ENCODE assay signal across 1 cellular context in the genomic region with DNA sequence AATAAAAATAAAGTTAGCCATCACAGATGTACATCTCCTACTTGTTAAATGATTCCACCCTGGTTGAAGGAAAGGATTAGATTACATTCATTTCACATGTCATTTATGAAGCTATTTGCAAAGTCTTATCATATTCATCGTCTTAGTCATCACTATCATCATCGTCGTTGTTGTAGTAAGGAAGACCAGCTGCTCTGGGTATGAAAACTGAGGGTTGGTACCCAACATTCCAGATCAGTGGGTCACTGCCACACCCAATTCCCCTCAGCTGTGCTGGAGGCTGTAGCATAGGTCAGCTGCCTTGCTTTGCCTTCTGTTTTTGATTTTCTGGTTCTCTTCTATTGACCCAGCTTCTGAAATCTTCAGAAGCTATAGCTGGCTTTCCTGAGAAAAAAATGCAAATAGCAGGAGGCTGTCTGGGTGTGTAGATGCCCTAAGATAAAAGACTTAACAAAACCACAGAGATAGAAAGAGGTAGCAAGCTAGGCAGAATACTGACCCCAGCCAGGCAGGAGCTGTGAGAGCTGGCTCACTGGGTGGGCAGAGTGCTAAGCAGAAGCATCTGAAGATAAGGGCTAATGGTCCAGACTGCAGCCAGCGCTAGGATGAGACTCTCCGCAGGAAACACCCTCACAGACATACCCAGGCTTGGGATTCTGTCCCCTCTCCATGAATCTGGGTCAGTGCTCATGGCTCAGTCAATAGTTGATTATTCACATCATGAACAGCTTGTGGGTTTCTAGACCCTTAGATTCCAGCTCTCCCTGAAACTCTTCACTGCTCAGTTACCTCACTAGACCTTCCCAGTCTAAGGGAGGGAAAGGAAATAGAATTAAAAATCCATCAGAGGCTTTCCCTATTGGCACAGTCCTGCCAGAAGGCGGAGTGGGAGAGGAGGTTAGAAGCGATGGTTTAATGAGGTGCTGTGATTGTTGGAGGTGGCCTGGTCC.
TF ChIP-seq lines count a peak whose summit lies in the region.

No MANE protein-coding gene starts in this region.

TF ChIP-seq in HepG2, 621 proteins besides CTCF, POLR2A, EP300 and RAD21 (continued from another document):
- TF ChIP-seq, protein P1, sequence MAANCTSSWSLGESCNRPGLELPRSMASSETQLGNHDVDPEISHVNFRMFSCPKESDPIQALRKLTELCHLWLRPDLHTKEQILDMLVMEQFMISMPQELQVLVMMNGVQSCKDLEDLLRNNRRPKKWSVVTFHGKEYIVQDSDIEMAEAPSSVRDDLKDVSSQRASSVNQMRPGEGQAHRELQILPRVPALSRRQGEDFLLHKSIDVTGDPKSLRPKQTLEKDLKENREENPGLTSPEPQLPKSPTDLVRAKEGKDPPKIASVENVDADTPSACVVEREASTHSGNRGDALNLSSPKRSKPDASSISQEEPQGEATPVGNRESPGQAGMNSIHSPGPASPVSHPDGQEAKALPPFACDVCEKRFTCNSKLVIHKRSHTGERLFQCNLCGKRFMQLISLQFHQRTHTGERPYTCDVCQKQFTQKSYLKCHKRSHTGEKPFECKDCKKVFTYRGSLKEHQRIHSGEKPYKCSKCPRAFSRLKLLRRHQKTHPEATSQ (CRISPR knock-in tag; IDR thresholded peaks at IDR 0.05; ENCODE audit: borderline replicate concordance): no peak
- no peak for TF ChIP-seq MIXL1 (CRISPR knock-in tag; IDR thresholded peaks at IDR 0.05)
- TF ChIP-seq BHLHE40 (IDR thresholded peaks at IDR 0.05; ENCODE audit: low read length): no peak
- TF ChIP-seq ZNF572 (CRISPR knock-in tag; IDR thresholded peaks at IDR 0.05): no peak
- no peak for TF ChIP-seq CREB1 (IDR thresholded peaks at IDR 0.05)
- no peak for TF ChIP-seq CREB1 (CRISPR knock-in tag; IDR thresholded peaks at IDR 0.05)
- no peak for TF ChIP-seq MEF2D (CRISPR knock-in tag; IDR thresholded peaks at IDR 0.05)
- TF ChIP-seq MBNL3 (CRISPR knock-in tag; conservative IDR thresholded peaks at IDR 0.05): no peak
- TF ChIP-seq KLF15 (CRISPR knock-in tag; IDR thresholded peaks at IDR 0.05; ENCODE audit: borderline replicate concordance): no peak
- no peak for TF ChIP-seq CBX2 (IDR thresholded peaks at IDR 0.05; ENCODE audit: low read depth, low read length)
- TF ChIP-seq CBX2 (CRISPR knock-in tag; IDR thresholded peaks at IDR 0.05; ENCODE audit: low read depth): no peak
- no peak for TF ChIP-seq MED8 (CRISPR knock-in tag; IDR thresholded peaks at IDR 0.05; ENCODE audit: insufficient replicate concordance)
- no peak for TF ChIP-seq SIX4 (CRISPR knock-in tag; IDR thresholded peaks at IDR 0.05)
- no peak for TF ChIP-seq SATB2 (CRISPR knock-in tag; IDR thresholded peaks at IDR 0.05)
- TF ChIP-seq CENPT (CRISPR knock-in tag; IDR thresholded peaks at IDR 0.05; ENCODE audit: low read depth): no peak
- no peak for TF ChIP-seq ZFP37 (CRISPR knock-in tag; IDR thresholded peaks at IDR 0.05; ENCODE audit: borderline replicate concordance)
- no peak for TF ChIP-seq DNMT1 (CRISPR knock-in tag; IDR thresholded peaks at IDR 0.05)
- TF ChIP-seq, protein P2, sequence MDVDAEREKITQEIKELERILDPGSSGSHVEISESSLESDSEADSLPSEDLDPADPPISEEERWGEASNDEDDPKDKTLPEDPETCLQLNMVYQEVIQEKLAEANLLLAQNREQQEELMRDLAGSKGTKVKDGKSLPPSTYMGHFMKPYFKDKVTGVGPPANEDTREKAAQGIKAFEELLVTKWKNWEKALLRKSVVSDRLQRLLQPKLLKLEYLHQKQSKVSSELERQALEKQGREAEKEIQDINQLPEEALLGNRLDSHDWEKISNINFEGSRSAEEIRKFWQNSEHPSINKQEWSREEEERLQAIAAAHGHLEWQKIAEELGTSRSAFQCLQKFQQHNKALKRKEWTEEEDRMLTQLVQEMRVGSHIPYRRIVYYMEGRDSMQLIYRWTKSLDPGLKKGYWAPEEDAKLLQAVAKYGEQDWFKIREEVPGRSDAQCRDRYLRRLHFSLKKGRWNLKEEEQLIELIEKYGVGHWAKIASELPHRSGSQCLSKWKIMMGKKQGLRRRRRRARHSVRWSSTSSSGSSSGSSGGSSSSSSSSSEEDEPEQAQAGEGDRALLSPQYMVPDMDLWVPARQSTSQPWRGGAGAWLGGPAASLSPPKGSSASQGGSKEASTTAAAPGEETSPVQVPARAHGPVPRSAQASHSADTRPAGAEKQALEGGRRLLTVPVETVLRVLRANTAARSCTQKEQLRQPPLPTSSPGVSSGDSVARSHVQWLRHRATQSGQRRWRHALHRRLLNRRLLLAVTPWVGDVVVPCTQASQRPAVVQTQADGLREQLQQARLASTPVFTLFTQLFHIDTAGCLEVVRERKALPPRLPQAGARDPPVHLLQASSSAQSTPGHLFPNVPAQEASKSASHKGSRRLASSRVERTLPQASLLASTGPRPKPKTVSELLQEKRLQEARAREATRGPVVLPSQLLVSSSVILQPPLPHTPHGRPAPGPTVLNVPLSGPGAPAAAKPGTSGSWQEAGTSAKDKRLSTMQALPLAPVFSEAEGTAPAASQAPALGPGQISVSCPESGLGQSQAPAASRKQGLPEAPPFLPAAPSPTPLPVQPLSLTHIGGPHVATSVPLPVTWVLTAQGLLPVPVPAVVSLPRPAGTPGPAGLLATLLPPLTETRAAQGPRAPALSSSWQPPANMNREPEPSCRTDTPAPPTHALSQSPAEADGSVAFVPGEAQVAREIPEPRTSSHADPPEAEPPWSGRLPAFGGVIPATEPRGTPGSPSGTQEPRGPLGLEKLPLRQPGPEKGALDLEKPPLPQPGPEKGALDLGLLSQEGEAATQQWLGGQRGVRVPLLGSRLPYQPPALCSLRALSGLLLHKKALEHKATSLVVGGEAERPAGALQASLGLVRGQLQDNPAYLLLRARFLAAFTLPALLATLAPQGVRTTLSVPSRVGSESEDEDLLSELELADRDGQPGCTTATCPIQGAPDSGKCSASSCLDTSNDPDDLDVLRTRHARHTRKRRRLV (CRISPR knock-in tag; IDR thresholded peaks at IDR 0.05): no peak
